7 cellular contexts compared by ENCODE assay signal in genomic region chr6:39702265-39702664, GRCh38.
"Had no signal": no experiment of that assay in that cellular context is flagged by ENCODE, and none has a peak within 500 bp of the region (broad histone marks: within the 10 kb centered on the region; RNA-seq: fewer than 3 reads in every experiment).

No MANE protein-coding gene starts in this region.

- H3K4me3 ChIP-seq: GM12878 had no signal

- DNase-seq: GDM1, GF-D8 had no signal

- ATAC-seq: GM12878 had no signal

- FAIRE-seq: G401.6, GM12878, GM12891, GM18507, GM19239 had no signal
